In genomic region chr20:24131684-24132083, GRCh38 we compare ENCODE assay signal across 20 cellular contexts.
DNase-seq lines count a peak whose midpoint lies in the region; ATAC-seq, FAIRE-seq and TF ChIP-seq lines count a peak whose summit lies in the region.
"Had no signal": no experiment of that assay in that cellular context is flagged by ENCODE, and none has a peak within 500 bp of the region (broad histone marks: within the 10 kb centered on the region; RNA-seq: fewer than 3 reads in every experiment).

No MANE protein-coding gene starts in this region.

- H3K4me1 Mint-ChIP-seq in Caco-2 (ENCODE audit: low read depth, unreplicated experiment) (peaks cover 28% of the 10 kb centered on the region), natural killer cell (peaks cover 51 to 52% of the 10 kb centered on the region in 2 donors)

- H4K20me1 ChIP-seq in PC-3 (ENCODE audit: low read length) (0 out of 2 replicates have a peak, but pooled peaks cover 6% of the 10 kb centered on the region), endothelial cell of umbilical vein (replicated peaks; ENCODE audit: control insufficient read depth, extremely low read depth, insufficient read depth, low read length) (no peaks in the 10 kb centered on the region)

- H3K9ac ChIP-seq in PC-3 (ENCODE audit: low read length) (peak overlapping the region; percentile 68), endothelial cell of umbilical vein (replicated peaks; ENCODE audit: extremely low read depth, insufficient read depth, low read length) (no peak overlapping the region)

- dilution Hi-C loops in endothelial cell of umbilical vein (cut with MboI; ENCODE audit: extremely low pct_ligation_motif_present, low sequenced_read_pairs), result no loop called here

- TF ChIP-seq CTCF in Caco-2 (IDR thresholded peaks at IDR 0.05; ENCODE audit: insufficient read depth in 1 of 2, low read depth in 1 of 2, low read length in 1 of 2, severe bottlenecking in 1 of 2, unreplicated experiment in 1 of 2) (no peak), PC-3 (conservative IDR thresholded peaks at IDR 0.05; ENCODE audit: low read depth, low read length) (no peak), endothelial cell of umbilical vein (IDR thresholded peaks at IDR 0.05; ENCODE audit: extremely low read depth in 1 of 2, insufficient read depth in 1 of 2, low read depth in 1 of 2, low read length in 2 of 2) (no peak), natural killer cell (IDR thresholded peaks at IDR 0.05) (no peak)

- H3K4me2 ChIP-seq in PC-3 (ENCODE audit: low read length) (peak overlapping the region; percentile 95), endothelial cell of umbilical vein (ENCODE audit: insufficient read depth, low read length) (no peak overlapping the region)

- peaks cover 42% of the 10 kb centered on the region for H3K4me1 ChIP-seq in Caco-2
- H3K4me1 ChIP-seq in PC-3 (ENCODE audit: insufficient read depth, low read length), result peaks cover 42% of the 10 kb centered on the region
- H3K4me1 ChIP-seq in endothelial cell of umbilical vein (ENCODE audit: control insufficient read depth, extremely low read depth, insufficient read depth, low read length), result peaks cover 10% of the 10 kb centered on the region
- H3K4me1 ChIP-seq: adrenal gland had no signal

- 0 out of 2 replicates have a peak overlapping the region, but pooled peaks have one; percentile 8 for H2AFZ ChIP-seq in PC-3 (ENCODE audit: low read length)
- no peak overlapping the region for H2AFZ ChIP-seq in endothelial cell of umbilical vein (ENCODE audit: low read depth, low read length)

- POLR2A ChIA-PET in Caco-2 (lab: Charles Lee), result no interaction called here
- POLR2A ChIA-PET in PC-3 (lab: Charles Lee; ENCODE audit: unreplicated experiment), result no interaction called here
- POLR2A ChIA-PET in endothelial cell of umbilical vein (lab: Charles Lee), result no interaction called here

- BruUV-seq in Caco-2 (replicated peaks; lab: Mats Ljungman, UMichigan) (no TSS peak), PC-3 (replicated peaks; lab: Mats Ljungman, UMichigan) (no TSS peak), endothelial cell of umbilical vein (replicated peaks; lab: Mats Ljungman, UMichigan) (no TSS peak)

- H3K4me3 ChIP-seq in Caco-2 (ENCODE audit: low read depth, low read length), result no peak overlapping the region
- H3K4me3 ChIP-seq in PC-3 (ENCODE audit: low read length), result peak overlapping the region; percentile 40; the same call in 1 of the 2 replicates
- no peak overlapping the region for H3K4me3 ChIP-seq in endothelial cell of umbilical vein (replicated peaks in 1 of 3; ENCODE audit: insufficient read depth in 1 of 3, low read depth in 1 of 3, low read length in 3 of 3)
- H3K4me3 ChIP-seq: adrenal gland, K562, mucosa of descending colon, thoracic aorta had no signal

- H3K9me3 Mint-ChIP-seq in Caco-2 (ENCODE audit: unreplicated experiment) (peaks cover 11% of the 10 kb centered on the region), natural killer cell (peaks cover 0 to 2% of the 10 kb centered on the region in 2 donors)
- H3K9me3 Mint-ChIP-seq: CD4-positive, alpha-beta memory T cell had no signal

- no peaks in the 10 kb centered on the region for H3K27me3 Mint-ChIP-seq in Caco-2 (ENCODE audit: insufficient read depth, unreplicated experiment)
- no peaks in the 10 kb centered on the region for H3K27me3 Mint-ChIP-seq in natural killer cell (ENCODE audit: low read depth in 2 of 2)

- CTCF ChIA-PET in Caco-2 (lab: Charles Lee) (no interaction called here), PC-3 (lab: Charles Lee) (no interaction called here), endothelial cell of umbilical vein (lab: Charles Lee) (interaction anchor here (1.0 to 1.6 kb wide), 3 partner anchors 9 to 29 kb away, joined by 3 to 5 read pairs (median 3); no protein-coding TSS in a partner anchor)

- no peaks in the 10 kb centered on the region for H3K36me3 ChIP-seq in Caco-2 (ENCODE audit: control insufficient read depth, insufficient read depth, low read length)
- peaks cover 26% of the 10 kb centered on the region for H3K36me3 ChIP-seq in PC-3 (ENCODE audit: low read depth, low read length)
- H3K36me3 ChIP-seq in endothelial cell of umbilical vein (ENCODE audit: control insufficient read depth in 2 of 2, extremely low read depth in 1 of 2, insufficient read depth in 2 of 2, low read length in 2 of 2), result no peaks in the 10 kb centered on the region
- H3K36me3 ChIP-seq: adrenal gland, thoracic aorta had no signal

- no peak for TF ChIP-seq POLR2A in endothelial cell of umbilical vein (IDR thresholded peaks at IDR 0.05; ENCODE audit: low read depth, low read length)

- H3K79me2 ChIP-seq in PC-3 (ENCODE audit: low read length) (peaks cover 41% of the 10 kb centered on the region), endothelial cell of umbilical vein (ENCODE audit: control insufficient read depth, insufficient read depth, low read length) (no peaks in the 10 kb centered on the region)

- peak; percentile 87 for FAIRE-seq in endothelial cell of umbilical vein (lab: Jason Lieb, UNC)
- FAIRE-seq: H54, K562 had no signal

- H3K27ac Mint-ChIP-seq in Caco-2 (ENCODE audit: unreplicated experiment) (peak overlapping the region; percentile 26), natural killer cell (peak overlapping the region; percentile 64 to 95)

- H3K9me1 ChIP-seq in endothelial cell of umbilical vein (replicated peaks; ENCODE audit: control insufficient read depth, extremely low read depth, insufficient read depth, low read length), result no peaks in the 10 kb centered on the region

- DNase-seq in Caco-2 (no peak), PC-3 (peak; percentile 90), endothelial cell of umbilical vein (ENCODE audit: low read depth, low spot score) (peak; percentile 58), natural killer cell (no peak), NCI-H1930 (lab: John Stamatoyannopoulos, UW) (no peak)
- DNase-seq: activated CD4-positive, alpha-beta T cell treated with anti-CD3 and anti-CD28 coated beads for 4 hours; activated gamma-delta T cell treated with Interleukin-2 at 50 U/mL for 16 hours; CD4-positive, alpha-beta memory T cell; GDM1; mucosa of descending colon; NCI-H1694 treated with DMSO at 0.1 percent for 48 hours; NCI-H748 treated with DMSO at 0.1 percent for 48 hours; stimulated activated CD4-positive, alpha-beta T cell treated with anti-CD3 and anti-CD28 coated beads, Interleukin-2, amount 100 ng/mL, for 48 hours; stimulated activated naive CD4-positive, alpha-beta T cell had no signal

- H3K9me2 ChIP-seq in PC-3 (replicated peaks; ENCODE audit: low read length), result no peaks in the 10 kb centered on the region

- intact Hi-C loops in Caco-2 (cut with micrococcal nuclease; ENCODE audit: unreplicated experiment) (no loop called here), PC-3 (cut with micrococcal nuclease) (no loop called here), endothelial cell of umbilical vein (cut with micrococcal nuclease) (no loop called here), natural killer cell (cut with micrococcal nuclease) (loop anchor here (2.0 kb wide), 2 partner anchors 17 to 25 kb away; no protein-coding TSS in a partner anchor)

- H3K27ac ChIP-seq in PC-3 (ENCODE audit: low read length) (peak overlapping the region; percentile 98), endothelial cell of umbilical vein (ENCODE audit: insufficient read depth, low read depth, low read length) (no peak overlapping the region)
- H3K27ac ChIP-seq: adrenal gland, thoracic aorta had no signal

- no peaks in the 10 kb centered on the region for H3K36me3 Mint-ChIP-seq in Caco-2 (ENCODE audit: insufficient read depth, unreplicated experiment)
- no peaks in the 10 kb centered on the region for H3K36me3 Mint-ChIP-seq in natural killer cell
- H3K36me3 Mint-ChIP-seq: CD4-positive, alpha-beta memory T cell had no signal

- H3K27me3 ChIP-seq in Caco-2 (replicated peaks; ENCODE audit: control insufficient read depth, insufficient read depth, low read length) (no peaks in the 10 kb centered on the region), PC-3 (ENCODE audit: low read length) (no peaks in the 10 kb centered on the region), endothelial cell of umbilical vein (ENCODE audit: control insufficient read depth in 2 of 2, insufficient read depth in 2 of 2, low read length in 2 of 2) (no peaks in the 10 kb centered on the region)
- H3K27me3 ChIP-seq: adrenal gland had no signal

- no peak overlapping the region for H3K4me3 Mint-ChIP-seq in Caco-2 (ENCODE audit: unreplicated experiment)
- peak overlapping the region; percentile 47 for H3K4me3 Mint-ChIP-seq in natural killer cell
- H3K4me3 Mint-ChIP-seq: CD4-positive, alpha-beta memory T cell had no signal

- ATAC-seq in PC-3 (peak; percentile 19), natural killer cell (peak in 2 of 3 donors; percentile 70 to 77), HG03521 (IDR thresholded peaks at IDR 0.05; ENCODE audit: unreplicated experiment) (no peak), HG02588 (IDR thresholded peaks at IDR 0.05; ENCODE audit: unreplicated experiment) (no peak)
- ATAC-seq: K562, mucosa of descending colon had no signal

- H3K9me3 ChIP-seq in Caco-2, result peaks cover 18% of the 10 kb centered on the region
- peaks cover 14% of the 10 kb centered on the region; the same call in 1 of the 2 replicates for H3K9me3 ChIP-seq in PC-3 (ENCODE audit: low read length)
- H3K9me3 ChIP-seq in endothelial cell of umbilical vein (replicated peaks; ENCODE audit: control insufficient read depth, insufficient read depth, low read length), result no peaks in the 10 kb centered on the region
- H3K9me3 ChIP-seq: adrenal gland, mucosa of descending colon, thoracic aorta had no signal

- H3F3A ChIP-seq in PC-3 (ENCODE audit: low read length, unreplicated experiment), result peaks cover 21% of the 10 kb centered on the region

TF ChIP-seq in endothelial cell of umbilical vein, 7 proteins besides CTCF, POLR2A, EP300 and RAD21:
- TF ChIP-seq FOS (IDR thresholded peaks at IDR 0.05; ENCODE audit: borderline replicate concordance, insufficient read depth, low read length) (peak; percentile 35), EZH2 (IDR thresholded peaks at IDR 0.05; ENCODE audit: borderline replicate concordance, low read depth, low read length, severe bottlenecking) (no peak), JUN (IDR thresholded peaks at IDR 0.05; ENCODE audit: borderline replicate concordance, insufficient read depth, insufficient read length, low read depth) (peak; percentile 6), MAX (IDR thresholded peaks at IDR 0.05; ENCODE audit: insufficient read depth, insufficient read length) (no peak), POLR2AphosphoS5 (IDR thresholded peaks at IDR 0.05; ENCODE audit: insufficient read depth, low read depth, low read length) (no peak)
TF ChIP-seq in endothelial cell of umbilical vein: peak in this region for 2.

Comparison
In these comparisons a context has a peak if more than half of its experiments do, and no peak if none do; other contexts are left out.
1. DNase-seq: peak in PC-3 (single experiment) and endothelial cell of umbilical vein (single experiment); none in Caco-2 (0 of 2), natural killer cell (single experiment) and NCI-H1930 (0 of 2).
2. ATAC-seq: peak in PC-3 (single experiment) and natural killer cell (2 of 3); none in HG03521 (single experiment) and HG02588 (single experiment).